In the genomic region with DNA sequence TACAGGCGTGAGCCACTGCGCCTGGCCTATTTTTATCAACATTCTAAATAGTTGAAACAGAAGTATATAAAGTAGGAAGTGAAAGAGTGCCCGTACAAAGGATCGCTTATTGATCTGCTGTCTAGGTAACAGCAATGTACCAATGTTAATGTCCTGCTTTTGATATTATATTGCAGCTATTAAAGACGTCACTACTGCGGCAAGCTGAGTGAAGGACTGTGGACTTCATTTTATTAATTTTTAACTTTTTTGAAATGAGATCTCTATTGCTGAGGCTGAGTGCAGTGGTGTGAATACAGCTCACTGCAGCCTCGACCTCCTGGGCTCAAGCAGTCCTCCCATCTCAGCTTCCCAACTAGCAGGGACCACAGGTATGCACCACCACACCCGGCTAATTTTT, we compare ENCODE assay signal across 24 cellular contexts.
"Had no signal": no experiment of that assay in that cellular context is flagged by ENCODE, and none has a peak within 500 bp of the region (broad histone marks: within the 10 kb centered on the region; RNA-seq: fewer than 3 reads in every experiment).

No MANE protein-coding gene starts in this region.

- H3K27me3 Mint-ChIP-seq: dendritic cell treated with granulocyte-macrophage colony-stimulating factor and Interleukin-4, amounts not matched to agents 40 ng/mL and 50 ng/mL, for 4 days; effector memory CD8-positive, alpha-beta T cell; naive B cell had no signal

- H3K9me3 Mint-ChIP-seq: dendritic cell treated with granulocyte-macrophage colony-stimulating factor and Interleukin-4, amounts not matched to agents 40 ng/mL and 50 ng/mL, for 4 days; effector memory CD8-positive, alpha-beta T cell; naive B cell; nephron had no signal

- DNase-seq: effector memory CD8-positive, alpha-beta T cell; gastrocnemius medialis; heart right ventricle; islet precursor cell; left ventricle myocardium inferior; lower lobe of right lung; mesenchymal stem cell; midbrain; naive B cell; occipital lobe; psoas muscle; retina; right lobe of liver; spleen; stimulated activated CD4-positive, alpha-beta T cell treated with anti-CD3 and anti-CD28 coated beads, Interleukin-15, amount 100 ng/mL, for 24 hours; stimulated activated CD4-positive, alpha-beta T cell treated with anti-CD3 and anti-CD28 coated beads, Interleukin-1b, Interleukin-23, amount 100 ng/mL, for 48 hours; stimulated activated CD4-positive, alpha-beta T cell treated with anti-CD3 and anti-CD28 coated beads, Interleukin-4, amount 100 ng/mL, for 4 hours; stimulated activated naive CD4-positive, alpha-beta T cell; stomach had no signal

- H3K9me3 ChIP-seq: esophagus muscularis mucosa, gastrocnemius medialis, heart right ventricle, left ventricle myocardium inferior, lower lobe of right lung, psoas muscle, right lobe of liver, spleen, stomach had no signal

- FAIRE-seq: colon had no signal

- ATAC-seq: effector memory CD8-positive, alpha-beta T cell; gastrocnemius medialis; heart right ventricle; lower lobe of right lung; psoas muscle; right lobe of liver had no signal

- H3K27ac ChIP-seq: epithelial cell of prostate, esophagus muscularis mucosa, gastrocnemius medialis, heart right ventricle, left ventricle myocardium inferior, lower lobe of right lung, psoas muscle, right lobe of liver, spleen, stomach had no signal

- H3K27me3 ChIP-seq: esophagus muscularis mucosa, gastrocnemius medialis, heart right ventricle, right lobe of liver, spleen, stomach had no signal

- H3K4me3 ChIP-seq: esophagus muscularis mucosa, gastrocnemius medialis, heart right ventricle, left ventricle myocardium inferior, lower lobe of right lung, psoas muscle, right lobe of liver, spleen, stomach had no signal

- H3K4me1 Mint-ChIP-seq: naive B cell, nephron had no signal

- H3K4me3 Mint-ChIP-seq: dendritic cell treated with granulocyte-macrophage colony-stimulating factor and Interleukin-4, amounts not matched to agents 40 ng/mL and 50 ng/mL, for 4 days; effector memory CD8-positive, alpha-beta T cell; nephron had no signal

- H3K4me1 ChIP-seq: esophagus muscularis mucosa, gastrocnemius medialis, heart right ventricle, left ventricle myocardium inferior, lower lobe of right lung, psoas muscle, right lobe of liver, spleen, stomach had no signal

- H3K27ac Mint-ChIP-seq: dendritic cell treated with granulocyte-macrophage colony-stimulating factor and Interleukin-4, amounts not matched to agents 40 ng/mL and 50 ng/mL, for 4 days; effector memory CD8-positive, alpha-beta T cell; nephron had no signal
